ENCODE assay signal across 11 cellular contexts in the genomic region with DNA sequence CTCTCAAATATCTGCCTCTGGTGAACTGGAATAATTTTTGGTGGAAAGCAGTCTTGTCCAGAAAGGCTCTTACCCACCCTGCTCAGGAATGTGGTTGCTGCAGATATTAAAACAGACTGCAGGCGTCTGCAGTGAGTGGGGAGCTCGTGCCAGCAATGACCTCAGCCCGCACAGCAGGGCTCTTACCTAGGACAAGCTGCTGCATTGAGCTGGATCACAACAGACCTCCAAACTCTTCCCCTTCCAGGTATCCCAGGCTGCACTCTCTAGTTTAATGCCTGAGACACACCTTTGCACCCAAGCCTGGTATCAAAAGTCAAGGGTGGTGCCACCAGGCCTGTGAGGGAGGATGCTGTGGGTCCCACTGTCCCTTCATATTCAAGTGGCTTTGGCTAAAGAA.
DNase-seq lines count a peak whose midpoint lies in the region; ATAC-seq and TF ChIP-seq lines count a peak whose summit lies in the region.
"Had no signal": no experiment of that assay in that cellular context is flagged by ENCODE, and none has a peak within 500 bp of the region (broad histone marks: within the 10 kb centered on the region; RNA-seq: fewer than 3 reads in every experiment).

No MANE protein-coding gene starts in this region.

- intact Hi-C loops in esophagus squamous epithelium (cut with DNase I): no loop called here
- intact Hi-C loops in ovary (cut with DNase I): no loop called here

- H3K4me3 Mint-ChIP-seq in GM23338: no peak overlapping the region

- no peak for TF ChIP-seq POLR2A in esophagus squamous epithelium (IDR thresholded peaks at IDR 0.05)
- TF ChIP-seq POLR2A in ovary (IDR thresholded peaks at IDR 0.05): no peak

- peaks cover 12% of the 10 kb centered on the region for H3K27me3 Mint-ChIP-seq in GM23338 (ENCODE audit: insufficient read depth, low read depth, poor library complexity)

- TF ChIP-seq CTCF in GM23338 (conservative IDR thresholded peaks at IDR 0.05; ENCODE audit: low read depth in 2 of 2) (no peak), esophagus squamous epithelium (IDR thresholded peaks at IDR 0.05) (no peak), ovary (IDR thresholded peaks at IDR 0.05) (peak in 1 of 3 donors; percentile 10)

- no peak for TF ChIP-seq EP300 in ovary (IDR thresholded peaks at IDR 0.05)

- DNase-seq in GM23338 (ENCODE audit: low spot score) (no peak), NCI-H774 (lab: John Stamatoyannopoulos, UW) (peak; percentile 50), esophagus squamous epithelium (lab: John Stamatoyannopoulos, UW) (no peak), ovary (peak in 3 of 5 donors; percentile 60 to 78 (median 69)), Karpas-422 (no peak), NCI-H2107 treated with DMSO at 0.1 percent for 48 hours (lab: John Stamatoyannopoulos, UW; ENCODE audit: unreplicated experiment) (no peak)
- no peak for DNase-seq in activated T-cell treated with anti-CD3 and anti-CD28 coated beads, Interleukin-2, amount 50 U/mL, for 48 hours
- DNase-seq in activated CD4-positive, alpha-beta T cell treated with anti-CD3 and anti-CD28 coated beads for 48 hours: no peak
- DNase-seq: gastrocnemius medialis, NCI-H2081 treated with DMSO at 0.1 percent for 48 hours had no signal

- H3K9me3 ChIP-seq in esophagus squamous epithelium (no peaks in the 10 kb centered on the region), ovary (no peaks in the 10 kb centered on the region), Karpas-422 (ENCODE audit: low read length) (no peaks in the 10 kb centered on the region)
- H3K9me3 ChIP-seq: gastrocnemius medialis had no signal

- H3K36me3 ChIP-seq in GM23338 (ENCODE audit: insufficient read depth) (no peaks in the 10 kb centered on the region), esophagus squamous epithelium (no peaks in the 10 kb centered on the region), ovary (no peaks in the 10 kb centered on the region), Karpas-422 (ENCODE audit: insufficient read depth, low read length) (no peaks in the 10 kb centered on the region)
- H3K36me3 ChIP-seq: gastrocnemius medialis had no signal

- H2AFZ ChIP-seq in GM23338 (peak overlapping the region; percentile 83; the same call in 1 of the 2 replicates), Karpas-422 (ENCODE audit: low read length) (no peak overlapping the region)
- H2AFZ ChIP-seq: parathyroid adenoma had no signal

- 8 to 41% methylated on average over 2 to 3 of the region's 3 CpGs for WGBS in esophagus squamous epithelium, 2 donors
- 18 to 30% (median 27%) methylated on average over 3 of the region's 3 CpGs for WGBS in ovary, 3 donors

- H3K27ac Mint-ChIP-seq in GM23338: no peak overlapping the region

- H3K27ac ChIP-seq in GM23338 (ENCODE audit: low read depth) (no peak overlapping the region), esophagus squamous epithelium (peak overlapping the region in 3 of 4 donors; percentile 20 to 56 (median 53)), ovary (peak overlapping the region in 1 of 2 donors; percentile 47), Karpas-422 (ENCODE audit: low read length) (no peak overlapping the region)
- H3K27ac ChIP-seq: gastrocnemius medialis, parathyroid adenoma had no signal

- H3K4me2 ChIP-seq in GM23338: no peak overlapping the region
- H3K4me2 ChIP-seq in Karpas-422 (ENCODE audit: low read depth, low read length, poor library complexity, severe bottlenecking): no peak overlapping the region

- no peaks in the 10 kb centered on the region for H3K79me2 ChIP-seq in GM23338 (replicated peaks; ENCODE audit: insufficient read depth)
- H3K79me2 ChIP-seq in Karpas-422 (ENCODE audit: low read length): no peaks in the 10 kb centered on the region
- H3K79me2 ChIP-seq: parathyroid adenoma had no signal

- no peaks in the 10 kb centered on the region for H3K9me3 Mint-ChIP-seq in GM23338

- ATAC-seq in GM23338: peak; percentile 63
- ATAC-seq: gastrocnemius medialis had no signal

- no peaks in the 10 kb centered on the region for H3K36me3 Mint-ChIP-seq in GM23338 (ENCODE audit: low read depth)

- H3K4me1 Mint-ChIP-seq in GM23338: peaks cover 56% of the 10 kb centered on the region

- no peaks in the 10 kb centered on the region for H4K20me1 ChIP-seq in GM23338 (replicated peaks; ENCODE audit: insufficient read depth)
- no peaks in the 10 kb centered on the region for H4K20me1 ChIP-seq in Karpas-422 (ENCODE audit: insufficient read depth, low read depth, low read length)

- H3K9ac ChIP-seq in Karpas-422 (ENCODE audit: low read length): no peak overlapping the region
- H3K9ac ChIP-seq: parathyroid adenoma had no signal

- H3K4me3 ChIP-seq in GM23338 (no peak overlapping the region), esophagus squamous epithelium (no peak overlapping the region), ovary (no peak overlapping the region), Karpas-422 (ENCODE audit: low read length) (no peak overlapping the region)
- H3K4me3 ChIP-seq: gastrocnemius medialis had no signal

- H3F3A ChIP-seq in GM23338 (replicated peaks; ENCODE audit: low read depth): 0 out of 2 replicates have a peak, but pooled peaks cover 2% of the 10 kb centered on the region

- no peaks in the 10 kb centered on the region for H3K27me3 ChIP-seq in GM23338 (ENCODE audit: insufficient read depth)
- no peaks in the 10 kb centered on the region for H3K27me3 ChIP-seq in esophagus squamous epithelium
- no peaks in the 10 kb centered on the region for H3K27me3 ChIP-seq in ovary
- no peaks in the 10 kb centered on the region for H3K27me3 ChIP-seq in Karpas-422 (ENCODE audit: low read length)

- H3K9me2 ChIP-seq in GM23338 (ENCODE audit: insufficient read depth) (no peaks in the 10 kb centered on the region), Karpas-422 (replicated peaks; ENCODE audit: insufficient read depth, low read length) (no peaks in the 10 kb centered on the region)

- H3K4me1 ChIP-seq in GM23338 (ENCODE audit: insufficient read depth) (peaks cover 18% of the 10 kb centered on the region), esophagus squamous epithelium (peaks cover 0 to 57% (median 11%) of the 10 kb centered on the region in 3 donors), ovary (ENCODE audit: insufficient read depth) (peaks cover 39% of the 10 kb centered on the region), Karpas-422 (ENCODE audit: low read length) (no peaks in the 10 kb centered on the region)
- H3K4me1 ChIP-seq: gastrocnemius medialis, parathyroid adenoma had no signal

TF ChIP-seq in GM23338, 12 proteins besides CTCF, POLR2A, EP300 and RAD21:
- no peak for TF ChIP-seq ETS1 (IDR thresholded peaks at IDR 0.05)
- no peak for TF ChIP-seq CREB1 (CRISPR knock-in tag; IDR thresholded peaks at IDR 0.05; ENCODE audit: low read depth)
- no peak for TF ChIP-seq EZH2phosphoT487 (IDR thresholded peaks at IDR 0.05; ENCODE audit: unreplicated experiment)
- no peak for TF ChIP-seq ZNF114 (CRISPR knock-in tag; IDR thresholded peaks at IDR 0.05)
- TF ChIP-seq REST (IDR thresholded peaks at IDR 0.05; ENCODE audit: unreplicated experiment): no peak
- TF ChIP-seq POLR2AphosphoS5 (IDR thresholded peaks at IDR 0.05; ENCODE audit: low read depth): no peak

Comparison
In these comparisons a context has a peak if more than half of its experiments do, and no peak if none do; other contexts are left out.
1. DNase-seq: peak in NCI-H774 (single experiment) and ovary (3 of 5); none in GM23338 (single experiment), esophagus squamous epithelium (single experiment), activated T-cell treated with anti-CD3 and anti-CD28 coated beads, Interleukin-2, amount 50 U/mL, for 48 hours (0 of 2), activated CD4-positive, alpha-beta T cell treated with anti-CD3 and anti-CD28 coated beads for 48 hours (single experiment), Karpas-422 (single experiment) and NCI-H2107 treated with DMSO at 0.1 percent for 48 hours (single experiment).
2. H3K27ac ChIP-seq: peak in esophagus squamous epithelium (3 of 4); none in GM23338 (single experiment) and Karpas-422 (single experiment).